In the genomic region with DNA sequence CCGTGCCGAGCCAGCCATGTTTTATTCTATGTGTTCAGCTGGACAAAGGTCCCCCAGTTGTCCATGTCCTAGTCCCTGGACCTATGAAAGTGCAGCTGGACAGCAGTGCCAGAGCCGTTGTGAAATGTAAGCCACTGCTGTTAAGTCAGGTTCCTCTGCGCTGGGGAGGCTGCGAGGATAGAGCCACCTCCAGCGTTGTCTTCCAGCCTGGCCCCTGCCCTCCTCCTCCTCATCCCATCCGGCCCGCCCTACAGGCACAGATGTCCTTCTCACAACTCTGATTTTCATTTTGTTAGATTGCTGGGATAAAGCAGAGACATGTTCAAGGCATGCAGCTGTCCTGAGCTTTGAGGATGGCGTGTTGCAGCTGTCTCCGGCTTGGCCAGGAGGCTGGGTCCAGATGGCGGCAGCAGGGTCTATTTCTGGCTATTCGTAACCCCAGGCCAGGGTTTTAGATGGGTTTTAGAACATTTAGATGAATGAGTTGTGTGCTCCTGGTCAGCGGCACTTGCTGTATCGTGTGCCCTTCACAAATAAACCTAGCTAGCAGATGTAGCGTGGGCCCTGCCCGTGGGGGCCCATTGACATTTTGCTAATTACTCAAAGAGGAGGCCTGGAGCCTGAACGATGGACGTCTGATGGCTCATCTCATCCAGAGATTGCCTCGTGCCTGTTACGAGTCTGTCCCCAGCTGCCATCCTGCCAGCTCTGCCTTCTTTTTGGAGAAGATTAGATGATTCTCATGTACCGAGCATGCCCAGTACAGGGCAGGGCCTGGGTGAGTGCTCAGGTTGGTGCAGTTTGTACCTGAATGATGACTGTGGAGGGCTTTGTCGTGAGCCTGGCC, we compare ENCODE assay signal across 23 cellular contexts.
DNase-seq lines count a peak whose midpoint lies in the region; FAIRE-seq and TF ChIP-seq lines count a peak whose summit lies in the region.
"Had no signal": no experiment of that assay in that cellular context is flagged by ENCODE, and none has a peak within 500 bp of the region (broad histone marks: within the 10 kb centered on the region; RNA-seq: fewer than 3 reads in every experiment).

No MANE protein-coding gene starts in this region.

- H3K4me1 Mint-ChIP-seq in neural crest cell, result no peaks in the 10 kb centered on the region
- H3K4me1 Mint-ChIP-seq in activated naive CD4-positive, alpha-beta T cell treated with anti-CD3 and anti-CD28 coated beads for 36 hours (ENCODE audit: low read depth), result no peaks in the 10 kb centered on the region
- H3K4me1 Mint-ChIP-seq: activated naive CD4-positive, alpha-beta T cell treated with anti-CD3 and anti-CD28 coated beads, Interleukin-2, amount 10 ng/mL, durations not matched to agents 7 days and 5 days; IgD-negative memory B cell had no signal

- H3K27ac ChIP-seq in AG04450 (ENCODE audit: low read depth, low read length) (peak overlapping the region; percentile 39), cardiac muscle cell (peak overlapping the region; percentile 48), small intestine (ENCODE audit: low read depth in 1 of 2, low read length in 1 of 2) (no peak overlapping the region)
- H3K27ac ChIP-seq: A549, GM23248, pancreas, VCaP had no signal

- no peak overlapping the region for H3K4me3 Mint-ChIP-seq in neural crest cell
- no peak overlapping the region for H3K4me3 Mint-ChIP-seq in activated naive CD4-positive, alpha-beta T cell treated with anti-CD3 and anti-CD28 coated beads for 36 hours
- H3K4me3 Mint-ChIP-seq: activated CD4-positive, alpha-beta memory T cell treated with anti-CD3 and anti-CD28 coated beads for 36 hours; activated naive CD4-positive, alpha-beta T cell treated with anti-CD3 and anti-CD28 coated beads, Interleukin-2, amount 10 ng/mL, durations not matched to agents 7 days and 5 days; CD8-positive, alpha-beta T cell; IgD-negative memory B cell had no signal

- H3K4me1 ChIP-seq in cardiac muscle cell (ENCODE audit: low read depth), result no peaks in the 10 kb centered on the region
- H3K4me1 ChIP-seq in small intestine (ENCODE audit: control insufficient read depth in 2 of 2, insufficient read depth in 1 of 2, low read depth in 1 of 2, low read length in 1 of 2), result no peaks in the 10 kb centered on the region
- H3K4me1 ChIP-seq: A549, pancreas had no signal

- POLR2A ChIA-PET in AG04450 (lab: Yijun Ruan, JAX), result no interaction called here

- peak overlapping the region; percentile 19 for H3K27ac Mint-ChIP-seq in neural crest cell (ENCODE audit: unreplicated experiment)
- no peak overlapping the region for H3K27ac Mint-ChIP-seq in activated naive CD4-positive, alpha-beta T cell treated with anti-CD3 and anti-CD28 coated beads for 36 hours
- H3K27ac Mint-ChIP-seq: activated CD4-positive, alpha-beta memory T cell treated with anti-CD3 and anti-CD28 coated beads for 36 hours; CD8-positive, alpha-beta T cell had no signal

- WGBS in small intestine, 3 donors, result 77 to 89% (median 89%) methylated on average over 22 of the region's 22 CpGs

- no peak overlapping the region for H3K4me3 ChIP-seq in AG04450 (ENCODE audit: low read depth, low read length)
- H3K4me3 ChIP-seq in cardiac muscle cell, result no peak overlapping the region
- no peak overlapping the region for H3K4me3 ChIP-seq in small intestine (ENCODE audit: low read depth in 1 of 2, low read length in 2 of 2)
- H3K4me3 ChIP-seq: A549, GM23248, pancreas, testis had no signal

- H3K36me3 ChIP-seq in cardiac muscle cell, result no peaks in the 10 kb centered on the region
- H3K36me3 ChIP-seq in small intestine (ENCODE audit: control insufficient read depth in 2 of 2, insufficient read depth in 2 of 2, low read length in 2 of 2), result no peaks in the 10 kb centered on the region
- H3K36me3 ChIP-seq: pancreas had no signal

- H3K9me3 Mint-ChIP-seq in neural crest cell, result peaks cover 6% of the 10 kb centered on the region
- H3K9me3 Mint-ChIP-seq in activated naive CD4-positive, alpha-beta T cell treated with anti-CD3 and anti-CD28 coated beads for 36 hours, result no peaks in the 10 kb centered on the region
- H3K9me3 Mint-ChIP-seq: activated CD4-positive, alpha-beta memory T cell treated with anti-CD3 and anti-CD28 coated beads for 36 hours; CD8-positive, alpha-beta T cell; IgD-negative memory B cell had no signal

- peaks cover 4% of the 10 kb centered on the region for H3K36me3 Mint-ChIP-seq in neural crest cell (ENCODE audit: low read depth)
- H3K36me3 Mint-ChIP-seq in activated naive CD4-positive, alpha-beta T cell treated with anti-CD3 and anti-CD28 coated beads for 36 hours (ENCODE audit: low read depth), result no peaks in the 10 kb centered on the region

- DNase-seq in AG04450 (ENCODE audit: low read depth, low spot score) (no peak), NCI-H2171 treated with DMSO at 0.1 percent for 48 hours (lab: John Stamatoyannopoulos, UW) (peak; percentile 51), cardiac muscle cell (ENCODE audit: low read depth in 1 of 2, low spot score in 1 of 2) (no peak), neural crest cell (ENCODE audit: low read depth, low spot score) (no peak), medulla oblongata (ENCODE audit: extremely low spot score) (no peak), small intestine (no peak)
- DNase-seq in activated naive CD4-positive, alpha-beta T cell treated with anti-CD3 and anti-CD28 coated beads for 36 hours, result no peak
- no peak for DNase-seq in stimulated activated CD4-positive, alpha-beta T cell treated with anti-CD3 and anti-CD28 coated beads, Interleukin-4, amount 100 ng/mL, for 4 hours
- DNase-seq: activated CD4-positive, alpha-beta memory T cell treated with anti-CD3 and anti-CD28 coated beads for 36 hours; activated naive CD4-positive, alpha-beta T cell treated with anti-CD3 and anti-CD28 coated beads, Interleukin-2, amount 10 ng/mL, durations not matched to agents 7 days and 5 days; CD8-positive, alpha-beta T cell; DMS79 treated with DMSO at 0.1 percent for 48 hours; GM23248; NCI-H2081; NCI-H510A treated with DMSO at 0.1 percent for 48 hours; T-helper 1 cell; testis had no signal

- no peaks in the 10 kb centered on the region for H3K27me3 Mint-ChIP-seq in neural crest cell (ENCODE audit: low read depth)
- H3K27me3 Mint-ChIP-seq in activated naive CD4-positive, alpha-beta T cell treated with anti-CD3 and anti-CD28 coated beads for 36 hours (ENCODE audit: low read depth), result no peaks in the 10 kb centered on the region
- H3K27me3 Mint-ChIP-seq: activated CD4-positive, alpha-beta memory T cell treated with anti-CD3 and anti-CD28 coated beads for 36 hours; activated naive CD4-positive, alpha-beta T cell treated with anti-CD3 and anti-CD28 coated beads, Interleukin-2, amount 10 ng/mL, durations not matched to agents 7 days and 5 days; IgD-negative memory B cell had no signal

- FAIRE-seq in small intestine (lab: Jason Lieb, UNC), result no peak
- FAIRE-seq: A549, astrocyte, endometrium, pancreas had no signal

- CTCF ChIA-PET in AG04450 (lab: Charles Lee), result no interaction called here
- CTCF ChIA-PET in activated naive CD4-positive, alpha-beta T cell treated with anti-CD3 and anti-CD28 coated beads for 36 hours (lab: Charles Lee), result no interaction called here

- no peaks in the 10 kb centered on the region for H3K27me3 ChIP-seq in AG04450 (ENCODE audit: control insufficient read depth, insufficient read depth, low read length)
- no peaks in the 10 kb centered on the region for H3K27me3 ChIP-seq in cardiac muscle cell
- no peaks in the 10 kb centered on the region for H3K27me3 ChIP-seq in small intestine (ENCODE audit: control insufficient read depth in 2 of 2, insufficient read depth in 2 of 2, low read length in 2 of 2)
- H3K27me3 ChIP-seq: pancreas, testis had no signal

- intact Hi-C loops in activated naive CD4-positive, alpha-beta T cell treated with anti-CD3 and anti-CD28 coated beads for 36 hours (cut with micrococcal nuclease), result no loop called here

- no peak for TF ChIP-seq CTCF in AG04450 (IDR thresholded peaks at IDR 0.05; ENCODE audit: low read depth, low read length)
- no peak for TF ChIP-seq CTCF in cardiac muscle cell (IDR thresholded peaks at IDR 0.05; ENCODE audit: low read depth, low read length)
- TF ChIP-seq CTCF in neural crest cell (conservative IDR thresholded peaks at IDR 0.05), result no peak

- H3K9me3 ChIP-seq in AG04450 (ENCODE audit: control insufficient read depth, insufficient read depth, low read length), result peaks cover 8% of the 10 kb centered on the region
- H3K9me3 ChIP-seq in cardiac muscle cell (ENCODE audit: low read depth), result no peaks in the 10 kb centered on the region
- H3K9me3 ChIP-seq in small intestine (ENCODE audit: control insufficient read depth, low read depth), result no peaks in the 10 kb centered on the region
- H3K9me3 ChIP-seq: pancreas, testis had no signal

Comparison
In these comparisons a context has a peak if more than half of its experiments do, and no peak if none do; other contexts are left out.
1. H3K27ac ChIP-seq: peak in AG04450 (single experiment) and cardiac muscle cell (single experiment); none in small intestine (0 of 2).